ENCODE assay signal across 1 cellular context in the genomic region with DNA sequence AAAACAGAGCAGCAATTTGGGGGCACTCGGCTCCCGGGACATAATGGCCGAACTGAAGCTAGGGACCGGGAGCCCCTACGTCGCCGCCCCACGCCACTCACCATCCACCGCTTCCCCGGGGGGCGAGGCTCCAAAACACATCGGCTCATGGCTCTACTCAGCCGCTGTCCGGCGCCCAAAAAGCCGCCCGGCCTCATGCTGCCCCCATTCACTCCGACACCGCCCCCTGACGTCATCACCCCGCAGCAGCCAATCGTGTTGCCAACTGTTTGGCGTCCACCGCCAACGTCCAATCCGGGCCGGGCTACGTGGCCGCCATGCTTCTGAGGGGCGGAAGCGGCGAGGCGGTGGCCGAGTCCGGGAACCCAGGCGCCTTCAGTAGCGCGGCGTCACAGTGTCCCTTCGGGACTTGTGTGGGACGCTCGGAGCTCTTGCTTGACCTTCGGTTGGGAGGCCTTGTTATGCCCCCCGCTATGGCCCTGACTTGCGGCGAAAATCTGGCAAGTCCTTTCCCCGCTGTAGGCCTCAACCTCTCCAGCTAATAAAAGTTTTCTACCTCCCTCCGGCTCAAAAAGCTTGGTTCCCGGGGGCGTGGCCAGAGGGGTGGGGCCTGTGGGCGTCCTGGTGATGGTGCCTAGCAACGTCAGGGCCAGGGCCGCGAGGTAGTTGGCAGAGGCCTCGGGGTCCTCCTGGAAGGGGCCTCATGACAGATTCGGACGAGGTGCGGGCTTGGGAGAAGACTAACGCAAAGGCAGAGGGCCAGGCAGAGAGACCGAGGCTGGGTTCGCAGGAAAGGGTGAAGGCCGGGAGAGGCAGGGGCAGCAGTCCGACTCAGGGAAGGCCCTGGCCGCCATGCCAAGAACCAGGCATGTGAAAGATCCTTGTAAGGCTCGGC.
A peak's percentile ranks its signal among the peaks of the same experiment; 100 is the strongest.
TF ChIP-seq lines count a peak whose summit lies in the region.

A gene with protein sequence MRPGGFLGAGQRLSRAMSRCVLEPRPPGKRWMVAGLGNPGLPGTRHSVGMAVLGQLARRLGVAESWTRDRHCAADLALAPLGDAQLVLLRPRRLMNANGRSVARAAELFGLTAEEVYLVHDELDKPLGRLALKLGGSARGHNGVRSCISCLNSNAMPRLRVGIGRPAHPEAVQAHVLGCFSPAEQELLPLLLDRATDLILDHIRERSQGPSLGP (minus strand): TSS at position 221 of the 895 bp plus-strand sequence. CDS start 24 bp downstream, at position 197.
A gene with protein sequence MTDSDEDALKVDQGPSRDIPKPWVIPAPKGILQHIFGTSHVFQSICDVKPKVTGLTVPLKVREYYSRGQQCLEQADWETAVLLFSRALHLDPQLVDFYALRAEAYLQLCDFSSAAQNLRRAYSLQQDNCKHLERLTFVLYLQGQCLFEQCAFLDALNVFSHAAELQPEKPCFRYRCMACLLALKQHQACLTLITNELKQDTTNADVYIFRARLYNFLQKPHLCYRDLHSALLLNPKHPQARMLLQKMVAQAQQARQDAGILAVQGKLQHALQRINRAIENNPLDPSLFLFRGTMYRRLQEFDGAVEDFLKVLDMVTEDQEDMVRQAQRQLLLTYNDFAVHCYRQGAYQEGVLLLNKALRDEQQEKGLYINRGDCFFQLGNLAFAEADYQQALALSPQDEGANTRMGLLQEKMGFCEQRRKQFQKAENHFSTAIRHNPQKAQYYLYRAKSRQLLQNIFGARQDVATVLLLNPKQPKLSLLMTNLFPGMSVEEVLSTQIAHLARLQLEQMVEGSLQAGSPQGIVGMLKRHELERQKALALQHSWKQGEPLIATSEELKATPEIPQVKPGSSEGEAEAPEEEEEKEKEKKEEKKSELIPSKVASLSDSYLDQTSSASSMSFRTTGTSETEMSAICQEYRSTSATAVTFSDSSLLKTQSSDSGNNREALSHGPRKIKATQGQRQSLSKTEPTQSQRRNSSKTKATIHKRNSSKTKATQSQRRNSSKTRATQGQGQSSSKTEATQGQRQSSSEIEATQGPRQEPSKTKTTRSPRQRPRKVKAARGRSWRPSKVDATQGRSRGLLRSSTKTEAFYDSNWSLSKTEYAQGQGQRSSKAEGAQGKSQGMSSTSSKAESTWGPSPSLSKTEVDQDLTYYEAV (plus strand): TSS at position 637 of the 895 bp plus-strand sequence. CDS start 67 bp downstream, at position 704.

TF ChIP-seq in HepG2, 621 proteins besides CTCF, POLR2A, EP300 and RAD21 (continued from another document and continues in another):
- TF ChIP-seq, protein P1, sequence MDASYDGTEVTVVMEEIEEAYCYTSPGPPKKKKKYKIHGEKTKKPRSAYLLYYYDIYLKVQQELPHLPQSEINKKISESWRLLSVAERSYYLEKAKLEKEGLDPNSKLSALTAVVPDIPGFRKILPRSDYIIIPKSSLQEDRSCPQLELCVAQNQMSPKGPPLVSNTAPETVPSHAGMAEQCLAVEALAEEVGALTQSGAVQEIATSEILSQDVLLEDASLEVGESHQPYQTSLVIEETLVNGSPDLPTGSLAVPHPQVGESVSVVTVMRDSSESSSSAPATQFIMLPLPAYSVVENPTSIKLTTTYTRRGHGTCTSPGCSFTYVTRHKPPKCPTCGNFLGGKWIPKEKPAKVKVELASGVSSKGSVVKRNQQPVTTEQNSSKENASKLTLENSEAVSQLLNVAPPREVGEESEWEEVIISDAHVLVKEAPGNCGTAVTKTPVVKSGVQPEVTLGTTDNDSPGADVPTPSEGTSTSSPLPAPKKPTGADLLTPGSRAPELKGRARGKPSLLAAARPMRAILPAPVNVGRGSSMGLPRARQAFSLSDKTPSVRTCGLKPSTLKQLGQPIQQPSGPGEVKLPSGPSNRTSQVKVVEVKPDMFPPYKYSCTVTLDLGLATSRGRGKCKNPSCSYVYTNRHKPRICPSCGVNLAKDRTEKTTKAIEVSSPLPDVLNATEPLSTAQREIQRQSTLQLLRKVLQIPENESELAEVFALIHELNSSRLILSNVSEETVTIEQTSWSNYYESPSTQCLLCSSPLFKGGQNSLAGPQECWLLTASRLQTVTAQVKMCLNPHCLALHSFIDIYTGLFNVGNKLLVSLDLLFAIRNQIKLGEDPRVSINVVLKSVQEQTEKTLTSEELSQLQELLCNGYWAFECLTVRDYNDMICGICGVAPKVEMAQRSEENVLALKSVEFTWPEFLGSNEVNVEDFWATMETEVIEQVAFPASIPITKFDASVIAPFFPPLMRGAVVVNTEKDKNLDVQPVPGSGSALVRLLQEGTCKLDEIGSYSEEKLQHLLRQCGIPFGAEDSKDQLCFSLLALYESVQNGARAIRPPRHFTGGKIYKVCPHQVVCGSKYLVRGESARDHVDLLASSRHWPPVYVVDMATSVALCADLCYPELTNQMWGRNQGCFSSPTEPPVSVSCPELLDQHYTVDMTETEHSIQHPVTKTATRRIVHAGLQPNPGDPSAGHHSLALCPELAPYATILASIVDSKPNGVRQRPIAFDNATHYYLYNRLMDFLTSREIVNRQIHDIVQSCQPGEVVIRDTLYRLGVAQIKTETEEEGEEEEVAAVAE (CRISPR knock-in tag; IDR thresholded peaks at IDR 0.05; ENCODE audit: borderline replicate concordance): peak; percentile 98
- TF ChIP-seq TFAP4 (IDR thresholded peaks at IDR 0.05; ENCODE audit: borderline replicate concordance, low read depth) (no peak), KLF9 (CRISPR knock-in tag; IDR thresholded peaks at IDR 0.05; ENCODE audit: low read depth) (peak; percentile 86), CBFB (CRISPR knock-in tag; IDR thresholded peaks at IDR 0.05) (peak; percentile 20; the same call in 1 of the 2 replicates), IRX3 (CRISPR knock-in tag; IDR thresholded peaks at IDR 0.05; ENCODE audit: borderline replicate concordance, low read depth) (no peak), ZNF713 (CRISPR knock-in tag; IDR thresholded peaks at IDR 0.05) (no peak), ZNF605 (CRISPR knock-in tag; IDR thresholded peaks at IDR 0.05) (peak; percentile 52; the same call in 1 of the 2 replicates), REXO4 (CRISPR knock-in tag; IDR thresholded peaks at IDR 0.05; ENCODE audit: borderline replicate concordance) (no peak), ZFP36L2 (CRISPR knock-in tag; IDR thresholded peaks at IDR 0.05) (no peak), FIP1L1 (IDR thresholded peaks at IDR 0.05; ENCODE audit: borderline replicate concordance, insufficient read depth, low read depth, low read length) (no peak), ZNF264 (CRISPR knock-in tag; IDR thresholded peaks at IDR 0.05) (peak; percentile 55; the same call in 1 of the 2 replicates), FOXO1 (CRISPR knock-in tag; IDR thresholded peaks at IDR 0.05) (no peak; the same call in 1 of the 2 replicates), SETDB1 (CRISPR knock-in tag; IDR thresholded peaks at IDR 0.05; ENCODE audit: borderline replicate concordance) (no peak), NFRKB (IDR thresholded peaks at IDR 0.05) (no peak), ZNF142 (CRISPR knock-in tag; IDR thresholded peaks at IDR 0.05) (no peak), MBD4 (IDR thresholded peaks at IDR 0.05; ENCODE audit: borderline replicate concordance, low read length) (no peak), HDAC1 (CRISPR knock-in tag; IDR thresholded peaks at IDR 0.05) (peak; percentile 97), ATF7-NPFF (CRISPR knock-in tag; IDR thresholded peaks at IDR 0.05; ENCODE audit: low read depth) (no peak; the same call in 1 of the 2 replicates), SIN3A (IDR thresholded peaks at IDR 0.05; ENCODE audit: borderline replicate concordance, low read depth, low read length) (peak; percentile 95; the same call in 1 of the 2 replicates), SPEN (CRISPR knock-in tag; IDR thresholded peaks at IDR 0.05; ENCODE audit: low read depth) (peak; percentile 45; the same call in 1 of the 2 replicates), SRSF9 (IDR thresholded peaks at IDR 0.05; ENCODE audit: borderline replicate concordance, insufficient read depth, low read depth, low read length, poor library complexity, severe bottlenecking) (no peak), NFYB (CRISPR knock-in tag; IDR thresholded peaks at IDR 0.05) (peak; percentile 96), PHF20 (CRISPR knock-in tag; IDR thresholded peaks at IDR 0.05) (peak; percentile 76), SMYD3 (CRISPR knock-in tag; IDR thresholded peaks at IDR 0.05) (no peak), MED1 (CRISPR knock-in tag; IDR thresholded peaks at IDR 0.05) (peak; percentile 52)
- TF ChIP-seq, protein P2, sequence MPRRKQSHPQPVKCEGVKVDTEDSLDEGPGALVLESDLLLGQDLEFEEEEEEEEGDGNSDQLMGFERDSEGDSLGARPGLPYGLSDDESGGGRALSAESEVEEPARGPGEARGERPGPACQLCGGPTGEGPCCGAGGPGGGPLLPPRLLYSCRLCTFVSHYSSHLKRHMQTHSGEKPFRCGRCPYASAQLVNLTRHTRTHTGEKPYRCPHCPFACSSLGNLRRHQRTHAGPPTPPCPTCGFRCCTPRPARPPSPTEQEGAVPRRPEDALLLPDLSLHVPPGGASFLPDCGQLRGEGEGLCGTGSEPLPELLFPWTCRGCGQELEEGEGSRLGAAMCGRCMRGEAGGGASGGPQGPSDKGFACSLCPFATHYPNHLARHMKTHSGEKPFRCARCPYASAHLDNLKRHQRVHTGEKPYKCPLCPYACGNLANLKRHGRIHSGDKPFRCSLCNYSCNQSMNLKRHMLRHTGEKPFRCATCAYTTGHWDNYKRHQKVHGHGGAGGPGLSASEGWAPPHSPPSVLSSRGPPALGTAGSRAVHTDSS (CRISPR knock-in tag; conservative IDR thresholded peaks at IDR 0.05): no peak
- TF ChIP-seq, protein P3, sequence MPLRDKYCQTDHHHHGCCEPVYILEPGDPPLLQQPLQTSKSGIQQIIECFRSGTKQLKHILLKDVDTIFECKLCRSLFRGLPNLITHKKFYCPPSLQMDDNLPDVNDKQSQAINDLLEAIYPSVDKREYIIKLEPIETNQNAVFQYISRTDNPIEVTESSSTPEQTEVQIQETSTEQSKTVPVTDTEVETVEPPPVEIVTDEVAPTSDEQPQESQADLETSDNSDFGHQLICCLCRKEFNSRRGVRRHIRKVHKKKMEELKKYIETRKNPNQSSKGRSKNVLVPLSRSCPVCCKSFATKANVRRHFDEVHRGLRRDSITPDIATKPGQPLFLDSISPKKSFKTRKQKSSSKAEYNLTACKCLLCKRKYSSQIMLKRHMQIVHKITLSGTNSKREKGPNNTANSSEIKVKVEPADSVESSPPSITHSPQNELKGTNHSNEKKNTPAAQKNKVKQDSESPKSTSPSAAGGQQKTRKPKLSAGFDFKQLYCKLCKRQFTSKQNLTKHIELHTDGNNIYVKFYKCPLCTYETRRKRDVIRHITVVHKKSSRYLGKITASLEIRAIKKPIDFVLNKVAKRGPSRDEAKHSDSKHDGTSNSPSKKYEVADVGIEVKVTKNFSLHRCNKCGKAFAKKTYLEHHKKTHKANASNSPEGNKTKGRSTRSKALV (CRISPR knock-in tag; IDR thresholded peaks at IDR 0.05): peak; percentile 64; the same call in 1 of the 2 replicates
- TF ChIP-seq, protein P4, sequence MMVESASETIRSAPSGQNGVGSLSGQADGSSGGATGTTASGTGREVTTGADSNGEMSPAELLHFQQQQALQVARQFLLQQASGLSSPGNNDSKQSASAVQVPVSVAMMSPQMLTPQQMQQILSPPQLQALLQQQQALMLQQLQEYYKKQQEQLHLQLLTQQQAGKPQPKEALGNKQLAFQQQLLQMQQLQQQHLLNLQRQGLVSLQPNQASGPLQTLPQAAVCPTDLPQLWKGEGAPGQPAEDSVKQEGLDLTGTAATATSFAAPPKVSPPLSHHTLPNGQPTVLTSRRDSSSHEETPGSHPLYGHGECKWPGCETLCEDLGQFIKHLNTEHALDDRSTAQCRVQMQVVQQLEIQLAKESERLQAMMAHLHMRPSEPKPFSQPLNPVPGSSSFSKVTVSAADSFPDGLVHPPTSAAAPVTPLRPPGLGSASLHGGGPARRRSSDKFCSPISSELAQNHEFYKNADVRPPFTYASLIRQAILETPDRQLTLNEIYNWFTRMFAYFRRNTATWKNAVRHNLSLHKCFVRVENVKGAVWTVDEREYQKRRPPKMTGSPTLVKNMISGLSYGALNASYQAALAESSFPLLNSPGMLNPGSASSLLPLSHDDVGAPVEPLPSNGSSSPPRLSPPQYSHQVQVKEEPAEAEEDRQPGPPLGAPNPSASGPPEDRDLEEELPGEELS (CRISPR knock-in tag; IDR thresholded peaks at IDR 0.05): no peak
